In the genomic region with DNA sequence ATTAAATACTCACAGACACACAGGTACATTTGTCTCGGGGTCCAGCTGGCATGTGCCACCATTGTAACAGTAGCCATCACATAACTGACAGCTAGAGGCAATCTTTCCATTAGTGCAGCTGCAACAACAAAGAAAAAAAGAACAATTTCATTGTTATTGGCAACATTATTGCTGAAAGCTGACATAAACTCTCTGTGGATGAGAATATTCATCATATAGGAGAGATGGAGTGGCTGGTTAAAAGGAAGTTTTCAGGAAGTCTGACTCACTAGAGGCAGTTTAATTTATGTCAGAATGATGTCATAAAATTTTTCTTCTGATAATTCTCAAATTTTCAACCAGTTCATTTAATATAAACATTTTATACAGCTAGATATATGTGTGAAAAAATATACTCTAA, we compare ENCODE assay signal across 22 cellular contexts.
DNase-seq lines count a peak whose midpoint lies in the region; ATAC-seq, FAIRE-seq and TF ChIP-seq lines count a peak whose summit lies in the region.
"Had no signal": no experiment of that assay in that cellular context is flagged by ENCODE, and none has a peak within 500 bp of the region (broad histone marks: within the 10 kb centered on the region; RNA-seq: fewer than 3 reads in every experiment).

No MANE protein-coding gene starts in this region.

- in situ Hi-C loops in astrocyte of the spinal cord (cut with HindIII; ENCODE audit: low sequenced_read_pairs) = no loop called here

- no peak overlapping the region for H3K4me3 ChIP-seq in astrocyte of the spinal cord (ENCODE audit: low read depth, low read length)
- H3K4me3 ChIP-seq: GM23248, SJSA1 had no signal

- no peak for TF ChIP-seq POLR2A in GM12892 (IDR thresholded peaks at IDR 0.05; ENCODE audit: low read depth, low read length)

- no peak for FAIRE-seq in GM12892 (lab: Jason Lieb, UNC)
- FAIRE-seq: GM12891 had no signal

- no peak for TF ChIP-seq CTCF in astrocyte of the spinal cord (IDR thresholded peaks at IDR 0.05; ENCODE audit: low read depth, low read length)

- DNase-seq in ELR (ENCODE audit: low read depth) = peak; percentile 39
- DNase-seq in HT1080 (ENCODE audit: low read depth) = peak; percentile 17
- DNase-seq in astrocyte of the spinal cord (ENCODE audit: low read depth, low spot score) = peak; percentile 15
- DNase-seq in pons (ENCODE audit: low spot score) = peak; percentile 7
- DNase-seq in GM12892 (ENCODE audit: insufficient read length) = no peak
- DNase-seq in stimulated activated CD4-positive, alpha-beta T cell treated with anti-CD3 and anti-CD28 coated beads, Interleukin-4, amount 100 ng/mL, for 4 hours = no peak
- DNase-seq: CD8-positive, alpha-beta memory T cell; DMS 273 treated with DMSO at 0.1 percent for 48 hours; DMS79; EL; GF-D8; GM23248; H7; MM.1S; NCI-H1694 treated with DMSO at 0.1 percent for 48 hours; NCI-H82; NK-92 treated with Interleukin-12 subunit alpha and Interleukin-12 subunit beta, amount 100 ng/mL, for 24 hours; PC-3; T-helper 1 cell had no signal

- ATAC-seq in GM18520 (IDR thresholded peaks at IDR 0.05; ENCODE audit: unreplicated experiment) = no peak
- ATAC-seq: PC-3 had no signal

Comparison
In these comparisons a context has a peak if more than half of its experiments do, and no peak if none do; other contexts are left out.
1. DNase-seq: peak in ELR (single experiment), HT1080 (single experiment), astrocyte of the spinal cord (single experiment) and pons (single experiment); none in GM12892 (single experiment) and stimulated activated CD4-positive, alpha-beta T cell treated with anti-CD3 and anti-CD28 coated beads, Interleukin-4, amount 100 ng/mL, for 4 hours (0 of 2).